In the genomic region with DNA sequence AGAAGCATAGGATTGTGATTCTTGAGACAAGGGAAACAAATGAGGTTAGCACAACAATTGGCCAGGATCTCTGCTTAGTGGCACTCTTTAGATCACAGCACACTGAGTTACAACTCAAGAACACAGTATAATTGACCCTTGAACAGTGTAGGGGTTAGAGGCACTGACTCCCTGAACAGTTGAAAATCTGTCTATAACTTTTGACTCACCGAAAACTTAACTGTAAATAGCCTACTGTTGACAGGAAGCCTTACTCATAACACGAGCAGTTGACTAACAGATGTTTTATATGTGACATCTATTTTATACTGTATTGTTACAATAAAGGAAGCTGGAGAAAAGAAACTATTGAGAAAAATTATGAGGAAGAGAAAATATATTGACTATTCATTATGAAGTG, we compare ENCODE assay signal across 1 cellular context.
TF ChIP-seq lines count a peak whose summit lies in the region.

No MANE protein-coding gene starts in this region.

TF ChIP-seq in H1, 55 proteins besides CTCF, POLR2A, EP300 and RAD21:
- no peak for TF ChIP-seq EZH2 (IDR thresholded peaks at IDR 0.05; ENCODE audit: low read depth, low read length, severe bottlenecking)
- TF ChIP-seq FOSL1 (IDR thresholded peaks at IDR 0.05; ENCODE audit: insufficient read depth, low read depth, low read length), result no peak
- TF ChIP-seq TAF1 (IDR thresholded peaks at IDR 0.05; ENCODE audit: low read depth, low read length), result no peak
- no peak for TF ChIP-seq KDM1A (IDR thresholded peaks at IDR 0.05; ENCODE audit: borderline replicate concordance, low read length)
- TF ChIP-seq JUND (IDR thresholded peaks at IDR 0.05; ENCODE audit: low read length), result no peak
- TF ChIP-seq SRF (IDR thresholded peaks at IDR 0.05; ENCODE audit: low read depth, low read length), result no peak
- no peak for TF ChIP-seq SIRT6 (IDR thresholded peaks at IDR 0.05; ENCODE audit: low read length)
- TF ChIP-seq PHF8 (conservative IDR thresholded peaks at IDR 0.05; ENCODE audit: low read depth, low read length), result no peak
- TF ChIP-seq, protein P1, sequence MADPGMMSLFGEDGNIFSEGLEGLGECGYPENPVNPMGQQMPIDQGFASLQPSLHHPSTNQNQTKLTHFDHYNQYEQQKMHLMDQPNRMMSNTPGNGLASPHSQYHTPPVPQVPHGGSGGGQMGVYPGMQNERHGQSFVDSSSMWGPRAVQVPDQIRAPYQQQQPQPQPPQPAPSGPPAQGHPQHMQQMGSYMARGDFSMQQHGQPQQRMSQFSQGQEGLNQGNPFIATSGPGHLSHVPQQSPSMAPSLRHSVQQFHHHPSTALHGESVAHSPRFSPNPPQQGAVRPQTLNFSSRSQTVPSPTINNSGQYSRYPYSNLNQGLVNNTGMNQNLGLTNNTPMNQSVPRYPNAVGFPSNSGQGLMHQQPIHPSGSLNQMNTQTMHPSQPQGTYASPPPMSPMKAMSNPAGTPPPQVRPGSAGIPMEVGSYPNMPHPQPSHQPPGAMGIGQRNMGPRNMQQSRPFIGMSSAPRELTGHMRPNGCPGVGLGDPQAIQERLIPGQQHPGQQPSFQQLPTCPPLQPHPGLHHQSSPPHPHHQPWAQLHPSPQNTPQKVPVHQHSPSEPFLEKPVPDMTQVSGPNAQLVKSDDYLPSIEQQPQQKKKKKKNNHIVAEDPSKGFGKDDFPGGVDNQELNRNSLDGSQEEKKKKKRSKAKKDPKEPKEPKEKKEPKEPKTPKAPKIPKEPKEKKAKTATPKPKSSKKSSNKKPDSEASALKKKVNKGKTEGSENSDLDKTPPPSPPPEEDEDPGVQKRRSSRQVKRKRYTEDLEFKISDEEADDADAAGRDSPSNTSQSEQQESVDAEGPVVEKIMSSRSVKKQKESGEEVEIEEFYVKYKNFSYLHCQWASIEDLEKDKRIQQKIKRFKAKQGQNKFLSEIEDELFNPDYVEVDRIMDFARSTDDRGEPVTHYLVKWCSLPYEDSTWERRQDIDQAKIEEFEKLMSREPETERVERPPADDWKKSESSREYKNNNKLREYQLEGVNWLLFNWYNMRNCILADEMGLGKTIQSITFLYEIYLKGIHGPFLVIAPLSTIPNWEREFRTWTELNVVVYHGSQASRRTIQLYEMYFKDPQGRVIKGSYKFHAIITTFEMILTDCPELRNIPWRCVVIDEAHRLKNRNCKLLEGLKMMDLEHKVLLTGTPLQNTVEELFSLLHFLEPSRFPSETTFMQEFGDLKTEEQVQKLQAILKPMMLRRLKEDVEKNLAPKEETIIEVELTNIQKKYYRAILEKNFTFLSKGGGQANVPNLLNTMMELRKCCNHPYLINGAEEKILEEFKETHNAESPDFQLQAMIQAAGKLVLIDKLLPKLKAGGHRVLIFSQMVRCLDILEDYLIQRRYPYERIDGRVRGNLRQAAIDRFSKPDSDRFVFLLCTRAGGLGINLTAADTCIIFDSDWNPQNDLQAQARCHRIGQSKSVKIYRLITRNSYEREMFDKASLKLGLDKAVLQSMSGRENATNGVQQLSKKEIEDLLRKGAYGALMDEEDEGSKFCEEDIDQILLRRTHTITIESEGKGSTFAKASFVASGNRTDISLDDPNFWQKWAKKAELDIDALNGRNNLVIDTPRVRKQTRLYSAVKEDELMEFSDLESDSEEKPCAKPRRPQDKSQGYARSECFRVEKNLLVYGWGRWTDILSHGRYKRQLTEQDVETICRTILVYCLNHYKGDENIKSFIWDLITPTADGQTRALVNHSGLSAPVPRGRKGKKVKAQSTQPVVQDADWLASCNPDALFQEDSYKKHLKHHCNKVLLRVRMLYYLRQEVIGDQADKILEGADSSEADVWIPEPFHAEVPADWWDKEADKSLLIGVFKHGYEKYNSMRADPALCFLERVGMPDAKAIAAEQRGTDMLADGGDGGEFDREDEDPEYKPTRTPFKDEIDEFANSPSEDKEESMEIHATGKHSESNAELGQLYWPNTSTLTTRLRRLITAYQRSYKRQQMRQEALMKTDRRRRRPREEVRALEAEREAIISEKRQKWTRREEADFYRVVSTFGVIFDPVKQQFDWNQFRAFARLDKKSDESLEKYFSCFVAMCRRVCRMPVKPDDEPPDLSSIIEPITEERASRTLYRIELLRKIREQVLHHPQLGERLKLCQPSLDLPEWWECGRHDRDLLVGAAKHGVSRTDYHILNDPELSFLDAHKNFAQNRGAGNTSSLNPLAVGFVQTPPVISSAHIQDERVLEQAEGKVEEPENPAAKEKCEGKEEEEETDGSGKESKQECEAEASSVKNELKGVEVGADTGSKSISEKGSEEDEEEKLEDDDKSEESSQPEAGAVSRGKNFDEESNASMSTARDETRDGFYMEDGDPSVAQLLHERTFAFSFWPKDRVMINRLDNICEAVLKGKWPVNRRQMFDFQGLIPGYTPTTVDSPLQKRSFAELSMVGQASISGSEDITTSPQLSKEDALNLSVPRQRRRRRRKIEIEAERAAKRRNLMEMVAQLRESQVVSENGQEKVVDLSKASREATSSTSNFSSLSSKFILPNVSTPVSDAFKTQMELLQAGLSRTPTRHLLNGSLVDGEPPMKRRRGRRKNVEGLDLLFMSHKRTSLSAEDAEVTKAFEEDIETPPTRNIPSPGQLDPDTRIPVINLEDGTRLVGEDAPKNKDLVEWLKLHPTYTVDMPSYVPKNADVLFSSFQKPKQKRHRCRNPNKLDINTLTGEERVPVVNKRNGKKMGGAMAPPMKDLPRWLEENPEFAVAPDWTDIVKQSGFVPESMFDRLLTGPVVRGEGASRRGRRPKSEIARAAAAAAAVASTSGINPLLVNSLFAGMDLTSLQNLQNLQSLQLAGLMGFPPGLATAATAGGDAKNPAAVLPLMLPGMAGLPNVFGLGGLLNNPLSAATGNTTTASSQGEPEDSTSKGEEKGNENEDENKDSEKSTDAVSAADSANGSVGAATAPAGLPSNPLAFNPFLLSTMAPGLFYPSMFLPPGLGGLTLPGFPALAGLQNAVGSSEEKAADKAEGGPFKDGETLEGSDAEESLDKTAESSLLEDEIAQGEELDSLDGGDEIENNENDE (IDR thresholded peaks at IDR 0.05; ENCODE audit: insufficient replicate concordance, low read length), result no peak
- TF ChIP-seq GTF2F1 (IDR thresholded peaks at IDR 0.05; ENCODE audit: borderline replicate concordance, low read depth, low read length), result no peak
- TF ChIP-seq, protein P2, sequence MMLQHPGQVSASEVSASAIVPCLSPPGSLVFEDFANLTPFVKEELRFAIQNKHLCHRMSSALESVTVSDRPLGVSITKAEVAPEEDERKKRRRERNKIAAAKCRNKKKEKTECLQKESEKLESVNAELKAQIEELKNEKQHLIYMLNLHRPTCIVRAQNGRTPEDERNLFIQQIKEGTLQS (IDR thresholded peaks at IDR 0.05; ENCODE audit: insufficient read depth, low read depth, low read length), result no peak
- no peak for TF ChIP-seq ZNF274 (IDR thresholded peaks at IDR 0.05; ENCODE audit: borderline replicate concordance, extremely low read depth, low read length)
TF ChIP-seq in H1: peak in this region for 0.
